2 cellular contexts compared by ENCODE assay signal in the genomic region with DNA sequence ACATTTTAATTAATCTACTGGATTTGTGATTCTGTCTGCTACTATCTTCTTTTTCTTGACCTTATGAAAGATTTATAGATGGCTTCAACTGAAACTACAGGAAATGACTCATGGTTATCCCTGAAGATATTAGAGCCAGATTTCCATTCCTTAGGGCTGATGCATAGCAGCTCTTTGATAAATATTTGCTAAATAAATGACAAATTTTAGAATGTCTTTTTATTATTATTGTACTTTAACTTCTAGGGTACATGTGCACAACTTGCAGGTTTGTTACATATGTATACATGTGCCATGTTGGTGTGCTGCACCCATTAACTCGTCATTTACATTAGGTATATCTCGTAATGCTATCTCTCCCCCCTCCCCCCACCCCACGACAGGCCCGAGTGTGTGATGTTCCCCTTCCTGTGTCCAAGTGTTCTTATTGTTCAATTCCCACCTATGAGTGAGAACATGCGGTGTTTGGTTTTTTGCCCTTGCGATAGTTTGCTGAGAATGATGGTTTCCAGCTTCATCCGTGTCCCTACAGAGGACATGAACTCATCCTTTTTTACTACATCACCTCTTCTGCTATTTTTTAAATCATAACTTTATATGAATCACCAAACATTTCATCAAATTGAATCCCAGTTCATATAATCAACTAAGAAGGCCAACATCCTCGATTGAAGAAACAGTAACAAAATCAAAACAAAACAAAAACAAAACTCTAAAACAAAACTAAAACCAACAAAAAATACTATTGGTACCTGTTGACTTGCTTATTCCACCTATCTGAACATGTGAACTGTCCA.
TF ChIP-seq lines count a peak whose summit lies in the region.

No MANE protein-coding gene starts in this region.

TF ChIP-seq in IMR-90, 13 proteins besides CTCF, POLR2A, EP300 and RAD21:
- TF ChIP-seq FOS (IDR thresholded peaks at IDR 0.05; ENCODE audit: low read depth, low read length), result peak; percentile 95

TF ChIP-seq in SK-N-SH, 30 proteins besides CTCF, POLR2A, EP300 and RAD21:
- TF ChIP-seq RXRA (IDR thresholded peaks at IDR 0.05; ENCODE audit: borderline replicate concordance, low read depth) (peak; percentile 70; the same call in 1 of the 2 replicates), FOSL2 (IDR thresholded peaks at IDR 0.05; ENCODE audit: borderline replicate concordance, low read depth) (peak; percentile 95), POLR2AphosphoS5 (IDR thresholded peaks at IDR 0.05; ENCODE audit: low read depth, low read length) (peak; percentile 85; the same call in 1 of the 2 replicates), TEAD4 (IDR thresholded peaks at IDR 0.05; ENCODE audit: borderline replicate concordance, insufficient read depth) (peak; percentile 89), TCF12 (IDR thresholded peaks at IDR 0.05) (peak; percentile 95), JUND (IDR thresholded peaks at IDR 0.05) (peak; percentile 99), TAF1 (IDR thresholded peaks at IDR 0.05; ENCODE audit: borderline replicate concordance, low read depth, low read length) (0 out of 2 replicates have a peak, but pooled peaks have one; percentile 34), NFIC (IDR thresholded peaks at IDR 0.05; ENCODE audit: borderline replicate concordance) (peak; percentile 85; the same call in 1 of the 2 replicates), YY1 (IDR thresholded peaks at IDR 0.05; ENCODE audit: low read depth) (0 out of 2 replicates have a peak, but pooled peaks have one; percentile 27), MEF2A (IDR thresholded peaks at IDR 0.05; ENCODE audit: borderline replicate concordance, low read depth) (0 out of 2 replicates have a peak, but pooled peaks have one; percentile 42), FOXM1 (IDR thresholded peaks at IDR 0.05; ENCODE audit: low read depth) (peak; percentile 75)
- TF ChIP-seq, protein P1, sequence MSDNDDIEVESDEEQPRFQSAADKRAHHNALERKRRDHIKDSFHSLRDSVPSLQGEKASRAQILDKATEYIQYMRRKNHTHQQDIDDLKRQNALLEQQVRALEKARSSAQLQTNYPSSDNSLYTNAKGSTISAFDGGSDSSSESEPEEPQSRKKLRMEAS (IDR thresholded peaks at IDR 0.05; ENCODE audit: low read depth), result 0 out of 2 replicates have a peak, but pooled peaks have one; percentile 11
- TF ChIP-seq, protein P2, sequence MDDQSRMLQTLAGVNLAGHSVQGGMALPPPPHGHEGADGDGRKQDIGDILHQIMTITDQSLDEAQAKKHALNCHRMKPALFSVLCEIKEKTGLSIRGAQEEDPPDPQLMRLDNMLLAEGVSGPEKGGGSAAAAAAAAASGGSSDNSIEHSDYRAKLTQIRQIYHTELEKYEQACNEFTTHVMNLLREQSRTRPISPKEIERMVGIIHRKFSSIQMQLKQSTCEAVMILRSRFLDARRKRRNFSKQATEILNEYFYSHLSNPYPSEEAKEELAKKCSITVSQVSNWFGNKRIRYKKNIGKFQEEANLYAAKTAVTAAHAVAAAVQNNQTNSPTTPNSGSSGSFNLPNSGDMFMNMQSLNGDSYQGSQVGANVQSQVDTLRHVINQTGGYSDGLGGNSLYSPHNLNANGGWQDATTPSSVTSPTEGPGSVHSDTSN (IDR thresholded peaks at IDR 0.05), result peak; percentile 96
TF ChIP-seq in SK-N-SH: peak in this region for 13; not testable (repeated sequence) for 17.
